Comparison of ENCODE assay signal across 35 cellular contexts in the genomic region with DNA sequence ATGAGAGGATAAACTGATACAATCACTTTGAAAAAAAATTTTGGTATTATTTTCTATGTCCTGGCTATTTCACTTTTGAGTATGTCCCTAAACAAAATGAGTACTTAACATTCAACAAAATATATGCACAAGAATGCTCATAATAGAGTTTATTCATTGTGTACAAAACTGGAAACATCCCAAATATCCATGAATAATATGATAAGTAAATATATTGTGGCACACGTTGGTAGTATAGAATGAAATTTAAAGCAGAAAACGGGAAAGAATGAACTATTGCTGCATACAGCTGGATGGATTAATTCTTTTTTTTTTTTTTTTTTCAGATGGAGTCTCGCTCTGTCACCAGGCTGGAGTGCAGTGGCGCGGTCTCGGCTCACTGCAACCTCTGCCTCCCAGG.
"Had no signal": no experiment of that assay in that cellular context is flagged by ENCODE, and none has a peak within 500 bp of the region (broad histone marks: within the 10 kb centered on the region; RNA-seq: fewer than 3 reads in every experiment).

No MANE protein-coding gene starts in this region.

- H3K9me3 ChIP-seq: ascending aorta had no signal

- H3K4me1 ChIP-seq: ascending aorta had no signal

- H3K4me3 ChIP-seq: ascending aorta, cardiac muscle cell had no signal

- H3K27me3 ChIP-seq: ascending aorta, cardiac muscle cell had no signal

- H3K9me3 Mint-ChIP-seq: activated CD4-positive, alpha-beta T cell treated with anti-CD3 and anti-CD28 coated beads, Interleukin-2, amount 10 ng/mL, durations not matched to agents 24 days and 14 days; activated naive CD4-positive, alpha-beta T cell treated with anti-CD3 and anti-CD28 coated beads, Interleukin-2, amount 10 ng/mL, durations not matched to agents 7 days and 5 days; activated naive CD4-positive, alpha-beta T cell treated with anti-CD3 and anti-CD28 coated beads, Interleukin-2, amount 50 U/mL, for 24 hours; activated naive CD8-positive, alpha-beta T cell treated with anti-CD3 and anti-CD28 coated beads, Interleukin-2, amount 10 ng/mL, durations not matched to agents 7 days and 5 days; activated naive CD8-positive, alpha-beta T cell treated with anti-CD3 and anti-CD28 coated beads, Interleukin-2, amount 50 U/mL, for 24 hours; activated T-cell treated with anti-CD3 and anti-CD28 coated beads, Interleukin-2, amount 50 U/mL, for 24 hours; activated T-helper 2 cell treated with anti-CD3 and anti-CD28 coated beads, Interferon-gamma antibody, Interleukin-2, Interleukin-4, amounts not matched to agents 10 μg/mL and 5 μg/mL and 100 μg/mL, durations not matched to agents 14 hours and 24 hours and 36 hours; central memory CD8-positive, alpha-beta T cell; T-helper 1 cell treated with Interleukin-12 subunit alpha and Interleukin-12 subunit beta and Interleukin-4 antibody, amounts not matched to agents 30 μg/mL and 1 μg/mL, for 36 hours; T-helper 2 cell treated with Interferon-gamma antibody and Interleukin-4, amounts not matched to agents 5 μg/mL and 100 μg/mL, for 36 hours had no signal

- H3K27ac Mint-ChIP-seq: activated B cell treated with CpG ODN at 0.5 μM for 24 hours; activated CD4-positive, alpha-beta memory T cell treated with anti-CD3 and anti-CD28 coated beads, Interleukin-2, amount 10 ng/mL, durations not matched to agents 7 days and 5 days; activated CD4-positive, alpha-beta T cell treated with anti-CD3 and anti-CD28 coated beads, Interleukin-2, amount 10 ng/mL, durations not matched to agents 24 days and 14 days; activated CD8-positive, alpha-beta memory T cell treated with anti-CD3 and anti-CD28 coated beads, Interleukin-2, amount 10 ng/mL, durations not matched to agents 7 days and 5 days; activated CD8-positive, alpha-beta T cell treated with anti-CD3 and anti-CD28 coated beads, Interleukin-2, amount 10 ng/mL, durations not matched to agents 7 days and 5 days; activated naive CD4-positive, alpha-beta T cell treated with anti-CD3 and anti-CD28 coated beads, Interleukin-2, amount 10 ng/mL, durations not matched to agents 7 days and 5 days; activated naive CD4-positive, alpha-beta T cell treated with anti-CD3 and anti-CD28 coated beads, Interleukin-2, amount 50 U/mL, for 24 hours; activated naive CD8-positive, alpha-beta T cell; activated naive CD8-positive, alpha-beta T cell treated with anti-CD3 and anti-CD28 coated beads, Interleukin-2, amount 10 ng/mL, durations not matched to agents 7 days and 5 days; activated naive CD8-positive, alpha-beta T cell treated with anti-CD3 and anti-CD28 coated beads, Interleukin-2, amount 50 U/mL, for 24 hours; activated T-cell treated with anti-CD3 and anti-CD28 coated beads, Interleukin-2, amount 50 U/mL, for 24 hours; activated T-helper 2 cell treated with anti-CD3 and anti-CD28 coated beads, Interferon-gamma antibody, Interleukin-2, Interleukin-4, amounts not matched to agents 10 μg/mL and 5 μg/mL and 100 μg/mL, durations not matched to agents 14 hours and 24 hours and 36 hours; brain; T-helper 1 cell treated with Interleukin-12 subunit alpha and Interleukin-12 subunit beta and Interleukin-4 antibody, amounts not matched to agents 30 μg/mL and 1 μg/mL, for 36 hours; T-helper 2 cell treated with Interferon-gamma antibody and Interleukin-4, amounts not matched to agents 5 μg/mL and 100 μg/mL, for 36 hours had no signal

- H3K4me3 Mint-ChIP-seq: activated B cell treated with CpG ODN at 0.5 μM for 24 hours; activated CD4-positive, alpha-beta memory T cell treated with anti-CD3 and anti-CD28 coated beads, Interleukin-2, amount 10 ng/mL, durations not matched to agents 7 days and 5 days; activated CD4-positive, alpha-beta T cell treated with anti-CD3 and anti-CD28 coated beads, Interleukin-2, amount 10 ng/mL, durations not matched to agents 24 days and 14 days; activated CD8-positive, alpha-beta memory T cell treated with anti-CD3 and anti-CD28 coated beads, Interleukin-2, amount 10 ng/mL, durations not matched to agents 7 days and 5 days; activated CD8-positive, alpha-beta T cell treated with anti-CD3 and anti-CD28 coated beads, Interleukin-2, amount 10 ng/mL, durations not matched to agents 7 days and 5 days; activated naive CD4-positive, alpha-beta T cell treated with anti-CD3 and anti-CD28 coated beads, Interleukin-2, amount 10 ng/mL, durations not matched to agents 7 days and 5 days; activated naive CD4-positive, alpha-beta T cell treated with anti-CD3 and anti-CD28 coated beads, Interleukin-2, amount 50 U/mL, for 24 hours; activated naive CD8-positive, alpha-beta T cell; activated naive CD8-positive, alpha-beta T cell treated with anti-CD3 and anti-CD28 coated beads, Interleukin-2, amount 10 ng/mL, durations not matched to agents 7 days and 5 days; activated naive CD8-positive, alpha-beta T cell treated with anti-CD3 and anti-CD28 coated beads, Interleukin-2, amount 50 U/mL, for 24 hours; activated T-cell treated with anti-CD3 and anti-CD28 coated beads, Interleukin-2, amount 50 U/mL, for 24 hours; brain; central memory CD8-positive, alpha-beta T cell; T-helper 1 cell treated with Interleukin-12 subunit alpha and Interleukin-12 subunit beta and Interleukin-4 antibody, amounts not matched to agents 30 μg/mL and 1 μg/mL, for 36 hours; T-helper 2 cell treated with Interferon-gamma antibody and Interleukin-4, amounts not matched to agents 5 μg/mL and 100 μg/mL, for 36 hours had no signal

- H3K4me1 Mint-ChIP-seq: activated B cell treated with CpG ODN at 0.5 μM for 24 hours; activated CD4-positive, alpha-beta memory T cell treated with anti-CD3 and anti-CD28 coated beads, Interleukin-2, amount 10 ng/mL, durations not matched to agents 7 days and 5 days; activated CD4-positive, alpha-beta T cell treated with anti-CD3 and anti-CD28 coated beads, Interleukin-2, amount 10 ng/mL, durations not matched to agents 24 days and 14 days; activated CD8-positive, alpha-beta memory T cell treated with anti-CD3 and anti-CD28 coated beads, Interleukin-2, amount 10 ng/mL, durations not matched to agents 7 days and 5 days; activated naive CD4-positive, alpha-beta T cell treated with anti-CD3 and anti-CD28 coated beads, Interleukin-2, amount 10 ng/mL, durations not matched to agents 7 days and 5 days; activated naive CD4-positive, alpha-beta T cell treated with anti-CD3 and anti-CD28 coated beads, Interleukin-2, amount 50 U/mL, for 24 hours; activated naive CD8-positive, alpha-beta T cell treated with anti-CD3 and anti-CD28 coated beads, Interleukin-2, amount 10 ng/mL, durations not matched to agents 7 days and 5 days; activated naive CD8-positive, alpha-beta T cell treated with anti-CD3 and anti-CD28 coated beads, Interleukin-2, amount 50 U/mL, for 24 hours; central memory CD8-positive, alpha-beta T cell had no signal

- DNase-seq: activated B cell treated with CpG ODN at 0.5 μM for 24 hours; activated CD4-positive, alpha-beta memory T cell treated with anti-CD3 and anti-CD28 coated beads, Interleukin-2, amount 10 ng/mL, durations not matched to agents 7 days and 5 days; activated CD4-positive, alpha-beta T cell treated with anti-CD3 and anti-CD28 coated beads for 4 hours; activated CD4-positive, alpha-beta T cell treated with anti-CD3 and anti-CD28 coated beads, Interleukin-2, amount 10 ng/mL, durations not matched to agents 24 days and 14 days; activated CD4-positive, alpha-beta T cell treated with anti-CD3 and anti-CD28 coated beads, Interleukin-2, amount 50 U/mL, for 48 hours; activated CD4-positive, CD25-positive, alpha-beta regulatory T cell treated with anti-CD3 and anti-CD28 coated beads, Interleukin-2, amount 50 U/mL, for 72 hours; activated CD8-positive, alpha-beta memory T cell treated with anti-CD3 and anti-CD28 coated beads for 24 hours; activated CD8-positive, alpha-beta memory T cell treated with anti-CD3 and anti-CD28 coated beads, Interleukin-2, amount 10 ng/mL, durations not matched to agents 7 days and 5 days; activated CD8-positive, alpha-beta memory T cell treated with anti-CD3 and anti-CD28 coated beads, Interleukin-2, amount 50 U/mL, for 48 hours; activated CD8-positive, alpha-beta T cell treated with anti-CD3 and anti-CD28 coated beads, Interleukin-2, amount 10 ng/mL, durations not matched to agents 7 days and 5 days; activated effector memory CD4-positive, alpha-beta T cell treated with Interleukin-2 at 50 U/mL for 16 hours; activated gamma-delta T cell; activated naive CD4-positive, alpha-beta T cell treated with anti-CD3 and anti-CD28 coated beads, Interleukin-2, amount 10 ng/mL, durations not matched to agents 7 days and 5 days; activated naive CD4-positive, alpha-beta T cell treated with Interleukin-2 at 50 U/mL for 16 hours; activated naive CD8-positive, alpha-beta T cell treated with anti-CD3 and anti-CD28 coated beads, Interleukin-2, amount 10 ng/mL, durations not matched to agents 7 days and 5 days; activated naive CD8-positive, alpha-beta T cell treated with anti-CD3 and anti-CD28 coated beads, Interleukin-2, amount 50 U/mL, for 24 hours; activated T-cell treated with anti-CD3 and anti-CD28 coated beads, Interleukin-2, amount 50 U/mL, for 24 hours; activated T-cell treated with anti-CD3 and anti-CD28 coated beads, Interleukin-2, amount 50 U/mL, for 48 hours; amygdala; anterior cingulate cortex; caudate nucleus; cerebellar nuclear complex; T-helper 1 cell; T-helper 2 cell; T-helper 9 cell had no signal

- H3K27me3 Mint-ChIP-seq: activated B cell treated with CpG ODN at 0.5 μM for 24 hours; activated CD4-positive, alpha-beta memory T cell treated with anti-CD3 and anti-CD28 coated beads, Interleukin-2, amount 10 ng/mL, durations not matched to agents 7 days and 5 days; activated CD4-positive, alpha-beta T cell treated with anti-CD3 and anti-CD28 coated beads, Interleukin-2, amount 10 ng/mL, durations not matched to agents 24 days and 14 days; activated CD8-positive, alpha-beta memory T cell treated with anti-CD3 and anti-CD28 coated beads, Interleukin-2, amount 10 ng/mL, durations not matched to agents 7 days and 5 days; activated naive CD4-positive, alpha-beta T cell treated with anti-CD3 and anti-CD28 coated beads, Interleukin-2, amount 10 ng/mL, durations not matched to agents 7 days and 5 days; activated naive CD4-positive, alpha-beta T cell treated with anti-CD3 and anti-CD28 coated beads, Interleukin-2, amount 50 U/mL, for 24 hours; activated naive CD8-positive, alpha-beta T cell; activated naive CD8-positive, alpha-beta T cell treated with anti-CD3 and anti-CD28 coated beads, Interleukin-2, amount 10 ng/mL, durations not matched to agents 7 days and 5 days; activated naive CD8-positive, alpha-beta T cell treated with anti-CD3 and anti-CD28 coated beads, Interleukin-2, amount 50 U/mL, for 24 hours; activated T-cell treated with anti-CD3 and anti-CD28 coated beads, Interleukin-2, amount 50 U/mL, for 24 hours; brain; central memory CD8-positive, alpha-beta T cell had no signal

- H3K36me3 ChIP-seq: ascending aorta, cardiac muscle cell had no signal

- ATAC-seq: activated CD8-positive, alpha-beta memory T cell treated with anti-CD3 and anti-CD28 coated beads, Interleukin-2, amount 10 ng/mL, durations not matched to agents 7 days and 5 days; activated CD8-positive, alpha-beta T cell treated with anti-CD3 and anti-CD28 coated beads, Interleukin-2, amount 10 ng/mL, durations not matched to agents 7 days and 5 days; activated naive CD8-positive, alpha-beta T cell treated with anti-CD3 and anti-CD28 coated beads, Interleukin-2, amount 50 U/mL, for 24 hours had no signal

- H3K36me3 Mint-ChIP-seq: activated CD8-positive, alpha-beta memory T cell treated with anti-CD3 and anti-CD28 coated beads, Interleukin-2, amount 10 ng/mL, durations not matched to agents 7 days and 5 days; activated naive CD4-positive, alpha-beta T cell treated with anti-CD3 and anti-CD28 coated beads, Interleukin-2, amount 10 ng/mL, durations not matched to agents 7 days and 5 days; activated naive CD4-positive, alpha-beta T cell treated with anti-CD3 and anti-CD28 coated beads, Interleukin-2, amount 50 U/mL, for 24 hours; activated naive CD8-positive, alpha-beta T cell; activated naive CD8-positive, alpha-beta T cell treated with anti-CD3 and anti-CD28 coated beads, Interleukin-2, amount 10 ng/mL, durations not matched to agents 7 days and 5 days; brain had no signal

- H3K27ac ChIP-seq: ascending aorta, VCaP had no signal
